ENCODE assay signal across 21 cellular contexts in genomic region chr12:76711241-76711640, GRCh38.
"Had no signal": no experiment of that assay in that cellular context is flagged by ENCODE, and none has a peak within 500 bp of the region (broad histone marks: within the 10 kb centered on the region; RNA-seq: fewer than 3 reads in every experiment).

No MANE protein-coding gene starts in this region.

- ATAC-seq: activated naive CD8-positive, alpha-beta T cell treated with anti-CD3 and anti-CD28 coated beads, Interleukin-2, amount 50 U/mL, for 24 hours; effector memory CD8-positive, alpha-beta T cell; esophagus mucosa; left ventricle myocardium superior; sciatic nerve had no signal

- H3K9me3 ChIP-seq: testis, uterus had no signal

- H3K27me3 ChIP-seq: brain microvascular endothelial cell, dorsolateral prefrontal cortex, testis, uterus had no signal

- DNase-seq: activated CD4-positive, alpha-beta memory T cell treated with anti-CD3 and anti-CD28 coated beads, Interleukin-2, amount 10 ng/mL, durations not matched to agents 7 days and 5 days; activated CD4-positive, alpha-beta T cell treated with anti-CD3 and anti-CD28 coated beads, Interleukin-2, amount 10 ng/mL, durations not matched to agents 24 days and 14 days; activated effector memory CD4-positive, alpha-beta T cell treated with anti-CD3 and anti-CD28 coated beads, Interleukin-2, amount 50 U/mL, for 16 hours; activated naive CD4-positive, alpha-beta T cell treated with anti-CD3 and anti-CD28 coated beads, Interleukin-2, amount 50 U/mL, for 16 hours; activated naive CD8-positive, alpha-beta T cell treated with anti-CD3 and anti-CD28 coated beads, Interleukin-2, amount 50 U/mL, for 24 hours; aorta; brain microvascular endothelial cell; caudate nucleus; dorsolateral prefrontal cortex; effector memory CD8-positive, alpha-beta T cell; hippocampal formation; left ventricle myocardium superior; mammary epithelial cell; nephron progenitor cell; stimulated activated CD4-positive, alpha-beta T cell treated with anti-CD3 and anti-CD28 coated beads, Interleukin-4, amount 100 ng/mL, for 1 hour; stimulated activated naive CD4-positive, alpha-beta T cell; testis; trophoblast cell; uterus had no signal

- H3K4me1 ChIP-seq: testis, uterus had no signal

- H3K4me3 ChIP-seq: dorsolateral prefrontal cortex, testis, uterus had no signal

- H3K36me3 ChIP-seq: brain microvascular endothelial cell, uterus had no signal

- H3K27ac ChIP-seq: brain microvascular endothelial cell, dorsolateral prefrontal cortex, testis, uterus had no signal
